In genomic region chr10:120453886-120454285, GRCh38 we compare ENCODE assay signal across 17 cellular contexts. TPM values are rescaled to one million over a fixed set of nuclear protein-coding genes. Genes with fewer than 3 reads are reported as not detected.
DNase-seq lines count a peak whose midpoint lies in the region; ATAC-seq and TF ChIP-seq lines count a peak whose summit lies in the region.
"Had no signal": no experiment of that assay in that cellular context is flagged by ENCODE, and none has a peak within 500 bp of the region (broad histone marks: within the 10 kb centered on the region; RNA-seq: fewer than 3 reads in every experiment).

No MANE protein-coding gene starts in this region.

- peak; percentile 29 for DNase-seq in NCI-H82 (lab: John Stamatoyannopoulos, UW)
- DNase-seq in NCI-H82 treated with DMSO at 0.1 percent for 48 hours (lab: John Stamatoyannopoulos, UW; ENCODE audit: unreplicated experiment) = no peak
- peak; percentile 8 for DNase-seq in GM12865 (ENCODE audit: low read depth)
- DNase-seq in kidney tubule cell (ENCODE audit: low spot score) = peak; percentile 31
- DNase-seq in GDM1 (lab: John Stamatoyannopoulos, UW) = no peak
- DNase-seq in left colon = no peak
- no peak for DNase-seq in HFFc6
- DNase-seq: ACHN; CD4-positive, alpha-beta T cell; DND-41; GF-D8; GM23248; KG1 had no signal

- H3K36me3 Mint-ChIP-seq in HFFc6 (ENCODE audit: low read depth) = no peaks in the 10 kb centered on the region
- H3K36me3 Mint-ChIP-seq: IgD-negative memory B cell had no signal

- peaks cover 5% of the 10 kb centered on the region; the same call in 1 of the 2 replicates for H3K27me3 Mint-ChIP-seq in HFFc6 (ENCODE audit: insufficient read depth)

- H3K4me3 ChIP-seq in GM12865 (ENCODE audit: low read depth, low read length) = no peak overlapping the region
- H3K4me3 ChIP-seq: BLaER1 treated with 17β-estradiol and CSF1 and Interleukin-3, amounts not matched to agents 10 nM and 100 nM; GM12878; GM23248 had no signal

- H3K27ac Mint-ChIP-seq in HFFc6 = no peak overlapping the region
- H3K27ac Mint-ChIP-seq: CD4-positive, alpha-beta T cell; IgD-negative memory B cell had no signal

- no peaks in the 10 kb centered on the region for H3K9me3 Mint-ChIP-seq in HFFc6
- H3K9me3 Mint-ChIP-seq: CD4-positive, alpha-beta T cell had no signal

- ATAC-seq in left colon = no peak
- ATAC-seq: GM12878, HCT116 had no signal

- H3K4me3 Mint-ChIP-seq in HFFc6 = no peak overlapping the region
- H3K4me3 Mint-ChIP-seq: CD4-positive, alpha-beta T cell; IgD-negative memory B cell had no signal

- peaks cover 65% of the 10 kb centered on the region for H3K4me1 Mint-ChIP-seq in HFFc6 (ENCODE audit: low read depth)

- TF ChIP-seq CTCF in GM12865 (IDR thresholded peaks at IDR 0.05; ENCODE audit: insufficient read depth, low read depth, low read length, missing control alignments) (no peak), HFFc6 (IDR thresholded peaks at IDR 0.05) (no peak)

- intact Hi-C loops in left colon (cut with DNase I, micrococcal nuclease) = no loop called here

RNA-seq across cellular contexts. Expression of gene PLPP4, which starts 3.1 kb away (rescaled TPM):
- total RNA-seq in left colon = under 1 TPM; 0.24 to 0.47 TPM
- total RNA-seq in HFFc6 (2021; fragmentation: NEBNext Ultra II Directional; extraction: Animal tissue kit (Norgen Biotek cat#: 25700)) = 10 to 100 TPM; 12.2 to 31.1 (median 16.9) TPM
- total RNA-seq: CD4-positive, alpha-beta T cell had no signal

Comparison
In these comparisons a context has a peak if more than half of its experiments do, and no peak if none do; other contexts are left out.
1. DNase-seq: peak in NCI-H82 (single experiment), GM12865 (single experiment) and kidney tubule cell (single experiment); none in NCI-H82 treated with DMSO at 0.1 percent for 48 hours (single experiment), GDM1 (single experiment), left colon (0 of 2) and HFFc6 (single experiment).
2. RNA of gene PLPP4, which starts 3.1 kb away (total RNA-seq): 12.2 to 31.1 TPM in HFFc6; 0.24 to 0.47 TPM in left colon; every median in the first group is over 4 times any median in the second.